In the genomic region with DNA sequence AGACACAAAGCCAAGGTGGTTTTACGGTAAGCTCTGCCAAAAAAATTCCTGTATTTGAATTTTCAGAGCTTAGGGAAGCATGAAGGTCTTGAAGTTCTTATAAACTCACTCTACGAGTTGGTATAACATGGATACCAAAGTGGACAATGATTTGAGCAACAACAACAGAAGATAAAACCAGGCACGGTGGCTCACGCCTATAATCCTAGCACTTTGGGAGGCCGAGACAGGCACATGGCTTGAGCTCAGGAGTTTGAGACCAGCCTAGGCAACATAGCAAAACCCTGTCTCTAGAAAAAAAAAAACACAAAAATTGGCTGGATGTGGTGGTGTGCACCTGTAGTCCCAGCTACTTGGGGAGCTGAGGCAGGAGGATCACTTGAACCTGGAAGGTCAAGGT, we compare ENCODE assay signal across 37 cellular contexts. TPM values are rescaled to one million over a fixed set of nuclear protein-coding genes. Genes with fewer than 3 reads are reported as not detected.
"Had no signal": no experiment of that assay in that cellular context is flagged by ENCODE, and none has a peak within 500 bp of the region (broad histone marks: within the 10 kb centered on the region; RNA-seq: fewer than 3 reads in every experiment).

No MANE protein-coding gene starts in this region.

- H3K4me1 ChIP-seq: ascending aorta had no signal

- H3K27me3 ChIP-seq: ascending aorta, cardiac muscle cell had no signal

- H3K4me3 Mint-ChIP-seq: activated CD4-positive, alpha-beta memory T cell treated with anti-CD3 and anti-CD28 coated beads, Interleukin-2, amount 10 ng/mL, durations not matched to agents 7 days and 5 days; activated CD4-positive, alpha-beta T cell treated with anti-CD3 and anti-CD28 coated beads for 36 hours; activated CD4-positive, alpha-beta T cell treated with anti-CD3 and anti-CD28 coated beads, Interleukin-2, amount 10 ng/mL, durations not matched to agents 7 days and 5 days; activated CD8-positive, alpha-beta memory T cell treated with anti-CD3 and anti-CD28 coated beads, Interleukin-2, amount 10 ng/mL, durations not matched to agents 7 days and 5 days; activated CD8-positive, alpha-beta T cell treated with anti-CD3 and anti-CD28 coated beads, Interleukin-2, amount 10 ng/mL, durations not matched to agents 7 days and 5 days; activated naive CD4-positive, alpha-beta T cell treated with anti-CD3 and anti-CD28 coated beads, Interleukin-2, amount 10 ng/mL, durations not matched to agents 7 days and 5 days; activated naive CD4-positive, alpha-beta T cell treated with anti-CD3 and anti-CD28 coated beads, Interleukin-2, amount 50 U/mL, for 24 hours; activated naive CD8-positive, alpha-beta T cell; activated naive CD8-positive, alpha-beta T cell treated with anti-CD3 and anti-CD28 coated beads, Interleukin-2, amount 10 ng/mL, durations not matched to agents 7 days and 5 days; activated naive CD8-positive, alpha-beta T cell treated with anti-CD3 and anti-CD28 coated beads, Interleukin-2, amount 50 U/mL, for 24 hours; activated T-cell treated with anti-CD3 and anti-CD28 coated beads, Interleukin-2, amount 50 U/mL, for 24 hours; brain; central memory CD8-positive, alpha-beta T cell; T-helper 1 cell treated with Interleukin-12 subunit alpha and Interleukin-12 subunit beta and Interleukin-4 antibody, amounts not matched to agents 30 μg/mL and 1 μg/mL, for 36 hours; T-helper 2 cell treated with Interferon-gamma antibody and Interleukin-4, amounts not matched to agents 5 μg/mL and 100 μg/mL, for 36 hours had no signal

- H3K27me3 Mint-ChIP-seq: activated CD4-positive, alpha-beta T cell treated with anti-CD3 and anti-CD28 coated beads for 36 hours; activated naive CD4-positive, alpha-beta T cell treated with anti-CD3 and anti-CD28 coated beads, Interleukin-2, amount 50 U/mL, for 24 hours; activated naive CD8-positive, alpha-beta T cell; activated T-cell treated with anti-CD3 and anti-CD28 coated beads, Interleukin-2, amount 50 U/mL, for 24 hours; brain; central memory CD8-positive, alpha-beta T cell had no signal

- ATAC-seq: activated CD4-positive, alpha-beta T cell treated with anti-CD3 and anti-CD28 coated beads for 36 hours; activated CD4-positive, CD25-positive, alpha-beta regulatory T cell treated with anti-CD3 and anti-CD28 coated beads, Interleukin-2, amount 50 U/mL, for 24 hours; activated CD8-positive, alpha-beta memory T cell treated with anti-CD3 and anti-CD28 coated beads, Interleukin-2, amount 10 ng/mL, durations not matched to agents 7 days and 5 days; activated CD8-positive, alpha-beta T cell treated with anti-CD3 and anti-CD28 coated beads, Interleukin-2, amount 10 ng/mL, durations not matched to agents 7 days and 5 days; activated naive CD8-positive, alpha-beta T cell treated with anti-CD3 and anti-CD28 coated beads, Interleukin-2, amount 50 U/mL, for 24 hours had no signal

- H3K4me3 ChIP-seq: ascending aorta, cardiac muscle cell had no signal

- H3K27ac ChIP-seq: ascending aorta, cardiac muscle cell, VCaP had no signal

- H3K36me3 Mint-ChIP-seq: activated naive CD4-positive, alpha-beta T cell treated with anti-CD3 and anti-CD28 coated beads, Interleukin-2, amount 50 U/mL, for 24 hours; activated naive CD8-positive, alpha-beta T cell had no signal

- H3K9me3 Mint-ChIP-seq: activated naive CD4-positive, alpha-beta T cell treated with anti-CD3 and anti-CD28 coated beads, Interleukin-2, amount 50 U/mL, for 24 hours; activated naive CD8-positive, alpha-beta T cell treated with anti-CD3 and anti-CD28 coated beads, Interleukin-2, amount 50 U/mL, for 24 hours; activated T-cell treated with anti-CD3 and anti-CD28 coated beads, Interleukin-2, amount 50 U/mL, for 24 hours; activated T-helper 2 cell treated with anti-CD3 and anti-CD28 coated beads, Interferon-gamma antibody, Interleukin-2, Interleukin-4, amounts not matched to agents 10 μg/mL and 5 μg/mL and 100 μg/mL, durations not matched to agents 14 hours and 24 hours and 36 hours; central memory CD8-positive, alpha-beta T cell had no signal

- H3K36me3 ChIP-seq: ascending aorta, cardiac muscle cell had no signal

- H3K27ac Mint-ChIP-seq: activated CD4-positive, alpha-beta memory T cell treated with anti-CD3 and anti-CD28 coated beads, Interleukin-2, amount 10 ng/mL, durations not matched to agents 7 days and 5 days; activated CD4-positive, alpha-beta T cell treated with anti-CD3 and anti-CD28 coated beads for 36 hours; activated CD4-positive, alpha-beta T cell treated with anti-CD3 and anti-CD28 coated beads, Interleukin-2, amount 10 ng/mL, durations not matched to agents 7 days and 5 days; activated CD8-positive, alpha-beta memory T cell treated with anti-CD3 and anti-CD28 coated beads, Interleukin-2, amount 10 ng/mL, durations not matched to agents 7 days and 5 days; activated CD8-positive, alpha-beta T cell treated with anti-CD3 and anti-CD28 coated beads, Interleukin-2, amount 10 ng/mL, durations not matched to agents 7 days and 5 days; activated naive CD4-positive, alpha-beta T cell treated with anti-CD3 and anti-CD28 coated beads, Interleukin-2, amount 10 ng/mL, durations not matched to agents 7 days and 5 days; activated naive CD4-positive, alpha-beta T cell treated with anti-CD3 and anti-CD28 coated beads, Interleukin-2, amount 50 U/mL, for 24 hours; activated naive CD8-positive, alpha-beta T cell; activated naive CD8-positive, alpha-beta T cell treated with anti-CD3 and anti-CD28 coated beads, Interleukin-2, amount 10 ng/mL, durations not matched to agents 7 days and 5 days; activated naive CD8-positive, alpha-beta T cell treated with anti-CD3 and anti-CD28 coated beads, Interleukin-2, amount 50 U/mL, for 24 hours; activated T-cell treated with anti-CD3 and anti-CD28 coated beads, Interleukin-2, amount 50 U/mL, for 24 hours; activated T-helper 2 cell treated with anti-CD3 and anti-CD28 coated beads, Interferon-gamma antibody, Interleukin-2, Interleukin-4, amounts not matched to agents 10 μg/mL and 5 μg/mL and 100 μg/mL, durations not matched to agents 14 hours and 24 hours and 36 hours; brain; T-helper 1 cell treated with Interleukin-12 subunit alpha and Interleukin-12 subunit beta and Interleukin-4 antibody, amounts not matched to agents 30 μg/mL and 1 μg/mL, for 36 hours; T-helper 2 cell treated with Interferon-gamma antibody and Interleukin-4, amounts not matched to agents 5 μg/mL and 100 μg/mL, for 36 hours had no signal

- DNase-seq: activated CD4-positive, alpha-beta memory T cell treated with anti-CD3 and anti-CD28 coated beads, Interleukin-2, amount 10 ng/mL, durations not matched to agents 7 days and 5 days; activated CD4-positive, alpha-beta T cell treated with anti-CD3 and anti-CD28 coated beads for 1 hour; activated CD4-positive, alpha-beta T cell treated with anti-CD3 and anti-CD28 coated beads for 36 hours; activated CD4-positive, alpha-beta T cell treated with anti-CD3 and anti-CD28 coated beads for 48 hours; activated CD4-positive, alpha-beta T cell treated with anti-CD3 and anti-CD28 coated beads, Interleukin-2, amount 10 ng/mL, durations not matched to agents 7 days and 5 days; activated CD4-positive, alpha-beta T cell treated with anti-CD3 and anti-CD28 coated beads, Interleukin-2, amount 50 U/mL, for 48 hours; activated CD4-positive, CD25-positive, alpha-beta regulatory T cell; activated CD8-positive, alpha-beta memory T cell treated with anti-CD3 and anti-CD28 coated beads for 24 hours; activated CD8-positive, alpha-beta memory T cell treated with anti-CD3 and anti-CD28 coated beads, Interleukin-2, amount 10 ng/mL, durations not matched to agents 7 days and 5 days; activated CD8-positive, alpha-beta memory T cell treated with anti-CD3 and anti-CD28 coated beads, Interleukin-2, amount 50 U/mL, for 48 hours; activated CD8-positive, alpha-beta T cell treated with anti-CD3 and anti-CD28 coated beads, Interleukin-2, amount 10 ng/mL, durations not matched to agents 7 days and 5 days; activated effector memory CD4-positive, alpha-beta T cell treated with Interleukin-2 at 50 U/mL for 16 hours; activated gamma-delta T cell; activated naive CD4-positive, alpha-beta T cell treated with anti-CD3 and anti-CD28 coated beads, Interleukin-2, amount 10 ng/mL, durations not matched to agents 7 days and 5 days; activated naive CD4-positive, alpha-beta T cell treated with Interleukin-2 at 50 U/mL for 16 hours; activated naive CD8-positive, alpha-beta T cell treated with anti-CD3 and anti-CD28 coated beads, Interleukin-2, amount 10 ng/mL, durations not matched to agents 7 days and 5 days; activated naive CD8-positive, alpha-beta T cell treated with anti-CD3 and anti-CD28 coated beads, Interleukin-2, amount 50 U/mL, for 24 hours; activated T-cell treated with anti-CD3 and anti-CD28 coated beads, Interleukin-2, amount 50 U/mL, for 24 hours; activated T-cell treated with anti-CD3 and anti-CD28 coated beads, Interleukin-2, amount 50 U/mL, for 48 hours; amygdala; anterior cingulate cortex; caudate nucleus; T-helper 1 cell; T-helper 2 cell; T-helper 9 cell had no signal

RNA-seq across cellular contexts. Expression of a gene that starts 43.7 kb away (rescaled TPM):
- total RNA-seq: activated CD4-positive, alpha-beta memory T cell treated with anti-CD3 and anti-CD28 coated beads, Interleukin-2, amount 10 ng/mL, durations not matched to agents 7 days and 5 days; activated CD4-positive, alpha-beta T cell treated with anti-CD3 and anti-CD28 coated beads for 36 hours; activated CD4-positive, alpha-beta T cell treated with anti-CD3 and anti-CD28 coated beads, Interleukin-2, amount 10 ng/mL, durations not matched to agents 7 days and 5 days; activated CD8-positive, alpha-beta memory T cell treated with anti-CD3 and anti-CD28 coated beads, Interleukin-2, amount 10 ng/mL, durations not matched to agents 7 days and 5 days; activated CD8-positive, alpha-beta T cell treated with anti-CD3 and anti-CD28 coated beads, Interleukin-2, amount 10 ng/mL, durations not matched to agents 7 days and 5 days; activated naive CD8-positive, alpha-beta T cell treated with anti-CD3 and anti-CD28 coated beads, Interleukin-2, amount 10 ng/mL, durations not matched to agents 7 days and 5 days; activated T-helper 2 cell treated with anti-CD3 and anti-CD28 coated beads, Interferon-gamma antibody, Interleukin-2, Interleukin-4, amounts not matched to agents 10 μg/mL and 5 μg/mL and 100 μg/mL, durations not matched to agents 14 hours and 24 hours and 36 hours; ascending aorta; bronchial epithelial cell; cardiac muscle cell had no signal
